Comparison of ENCODE assay signal across 15 cellular contexts in the genomic region with DNA sequence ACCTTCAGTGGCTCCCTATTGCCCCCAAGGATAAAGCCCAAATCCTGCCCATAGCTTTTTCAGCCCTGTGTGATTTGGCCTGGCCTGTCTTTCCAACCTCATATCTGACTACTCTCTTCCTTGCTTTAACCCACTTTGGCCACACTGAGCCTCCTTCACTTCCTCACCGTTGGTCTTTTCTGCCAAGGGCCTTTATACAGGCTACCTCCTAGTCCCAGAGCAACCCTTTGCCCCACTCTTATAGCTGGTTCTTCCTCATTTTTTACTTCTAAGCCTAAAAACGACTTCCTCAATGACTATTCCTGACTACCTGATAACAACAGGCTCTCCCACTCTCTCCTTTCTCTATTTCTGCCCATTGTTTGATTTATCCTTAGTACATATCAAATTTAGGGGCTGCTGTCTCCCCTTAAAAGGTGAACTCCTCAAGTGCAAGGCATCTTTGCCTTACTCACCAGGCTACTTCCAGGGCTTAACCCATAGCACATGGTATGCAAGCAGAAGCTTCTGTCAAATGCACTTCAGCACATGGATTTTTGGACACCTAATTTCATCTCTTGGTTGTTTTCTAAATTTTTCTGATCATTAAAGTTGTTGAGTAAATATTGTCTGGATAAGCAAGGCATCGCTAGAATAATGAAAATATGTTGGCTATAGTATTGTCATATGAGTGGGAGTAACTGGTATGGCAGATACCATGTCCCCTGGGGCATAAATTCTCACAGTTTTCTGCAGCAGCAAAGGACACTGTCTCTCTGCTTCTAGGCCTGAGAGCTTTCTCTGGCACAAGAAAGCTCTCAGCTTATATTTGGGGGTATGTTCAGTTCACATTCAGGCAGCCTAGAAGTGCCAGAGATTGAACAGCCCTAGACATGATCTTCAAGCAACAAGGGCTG.
"Had no signal": no experiment of that assay in that cellular context is flagged by ENCODE, and none has a peak within 500 bp of the region (broad histone marks: within the 10 kb centered on the region; RNA-seq: fewer than 3 reads in every experiment).

No MANE protein-coding gene starts in this region.

- H3K27me3 ChIP-seq: colonic mucosa, neural progenitor cell, pancreas, thyroid gland, vagina had no signal

- FAIRE-seq: keratinocyte, pancreas had no signal

- H3K4me3 ChIP-seq: colonic mucosa, left ventricle myocardium inferior, neural progenitor cell, pancreas, thyroid gland, vagina had no signal

- ATAC-seq: pancreas, WTC11 had no signal

- H3K27ac ChIP-seq: colonic mucosa, left ventricle myocardium inferior, neural progenitor cell, pancreas, thyroid gland, vagina had no signal

- DNase-seq: activated CD4-positive, alpha-beta T cell treated with anti-CD3 and anti-CD28 coated beads for 48 hours; activated naive CD4-positive, alpha-beta T cell treated with Interleukin-2 at 50 U/mL for 16 hours; caudate nucleus; colonic mucosa; effector CD8-positive, alpha-beta T cell; foreskin melanocyte; left ventricle myocardium inferior; pancreas; retina; T-helper 9 cell; thyroid gland had no signal

- H3K36me3 ChIP-seq: colonic mucosa, left ventricle myocardium inferior, neural progenitor cell, pancreas, thyroid gland, vagina had no signal

- H3K4me1 ChIP-seq: colonic mucosa, left ventricle myocardium inferior, pancreas, thyroid gland, vagina had no signal

- H3K9me3 ChIP-seq: colonic mucosa, left ventricle myocardium inferior, pancreas, thyroid gland, vagina had no signal
